Comparison of ENCODE assay signal across 10 cellular contexts in the genomic region with DNA sequence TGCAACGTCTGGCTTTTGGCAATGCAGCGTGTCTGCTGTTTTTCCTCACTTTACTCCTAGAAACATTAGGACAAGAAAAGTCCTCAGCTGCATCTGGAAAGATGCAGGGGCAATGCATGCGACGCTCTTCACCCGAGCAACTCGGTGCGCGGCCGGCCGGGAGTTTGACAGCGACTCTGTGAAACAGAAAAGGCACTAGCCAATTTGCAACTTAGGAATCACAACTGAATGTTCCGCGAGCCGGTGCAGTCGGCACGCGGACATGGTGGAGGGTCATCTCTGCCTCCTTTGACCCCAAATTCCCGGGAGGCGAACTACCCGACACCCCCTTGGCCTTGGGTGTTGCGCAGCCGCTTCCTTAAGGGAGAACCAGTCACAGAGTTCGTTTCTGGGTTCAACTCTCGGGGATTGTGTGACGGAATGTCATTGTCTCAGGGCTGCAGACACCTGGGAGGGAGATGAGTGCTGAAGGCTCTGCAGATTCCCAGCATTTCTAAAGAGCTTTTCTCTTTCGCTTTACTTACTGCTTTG. TPM values are rescaled to one million over a fixed set of nuclear protein-coding genes. Genes with fewer than 3 reads are reported as not detected.
DNase-seq lines count a peak whose midpoint lies in the region; ATAC-seq, FAIRE-seq and TF ChIP-seq lines count a peak whose summit lies in the region.
"Had no signal": no experiment of that assay in that cellular context is flagged by ENCODE, and none has a peak within 500 bp of the region (broad histone marks: within the 10 kb centered on the region; RNA-seq: fewer than 3 reads in every experiment).

No MANE protein-coding gene starts in this region.

- peak overlapping the region; percentile 85 for H3K4me3 Mint-ChIP-seq in natural killer cell treated with Interleukin-12 subunit alpha and Interleukin-12 subunit beta and Interleukin-15 and Interleukin-18, amount 100 ng/mL, for 72 hours

- H3K36me3 Mint-ChIP-seq in natural killer cell treated with Interleukin-12 subunit alpha and Interleukin-12 subunit beta and Interleukin-15 and Interleukin-18, amount 100 ng/mL, for 72 hours: peaks cover 18% of the 10 kb centered on the region

- no peaks in the 10 kb centered on the region for H3K9me3 ChIP-seq in HEK293 (ENCODE audit: control insufficient read depth, insufficient read depth, low read depth, low read length)
- H3K9me3 ChIP-seq in ascending aorta: no peaks in the 10 kb centered on the region
- no peaks in the 10 kb centered on the region for H3K9me3 ChIP-seq in pancreas
- H3K9me3 ChIP-seq: testis had no signal

- POLR2A ChIA-PET in HEK293 (lab: Yijun Ruan, JAX): no interaction called here

- peaks cover 26 to 29% of the 10 kb centered on the region in 2 donors for H3K4me1 Mint-ChIP-seq in natural killer cell treated with Interleukin-12 subunit alpha and Interleukin-12 subunit beta and Interleukin-15 and Interleukin-18, amount 100 ng/mL, for 72 hours (ENCODE audit: low read depth in 2 of 2)

- 49 to 52% methylated on average over 26 of the region's 26 CpGs for WGBS in pancreas, 2 donors

- H3K36me3 ChIP-seq in HEK293 (ENCODE audit: control insufficient read depth in 2 of 2, insufficient read depth in 1 of 2, low read length in 2 of 2) (peaks cover 4 to 10% of the 10 kb centered on the region in 2 experiments; a peak in 2 of 3 replicates), ascending aorta (peaks cover 0 to 5% of the 10 kb centered on the region in 2 donors), pancreas (peaks cover 0 to 15% (median 6%) of the 10 kb centered on the region in 3 donors)

- no peaks in the 10 kb centered on the region for H3K4me1 ChIP-seq in HEK293 (ENCODE audit: control insufficient read depth, insufficient read depth, low read length)
- peaks cover 3% of the 10 kb centered on the region in 2 donors for H3K4me1 ChIP-seq in ascending aorta
- peaks cover 0 to 8% (median 0%) of the 10 kb centered on the region in 3 donors for H3K4me1 ChIP-seq in pancreas

- no peak overlapping the region for H3K27ac Mint-ChIP-seq in natural killer cell treated with Interleukin-12 subunit alpha and Interleukin-12 subunit beta and Interleukin-15 and Interleukin-18, amount 100 ng/mL, for 72 hours

- H3K9me3 Mint-ChIP-seq in natural killer cell treated with Interleukin-12 subunit alpha and Interleukin-12 subunit beta and Interleukin-15 and Interleukin-18, amount 100 ng/mL, for 72 hours: no peaks in the 10 kb centered on the region

- H3K27ac ChIP-seq in HEK293 (ENCODE audit: extremely low read depth, low read depth, low read length) (no peak overlapping the region), ascending aorta (no peak overlapping the region), pancreas (no peak overlapping the region)
- H3K27ac ChIP-seq: SK-N-MC, testis had no signal

- peaks cover 52 to 65% of the 10 kb centered on the region in 2 donors for H3K27me3 Mint-ChIP-seq in natural killer cell treated with Interleukin-12 subunit alpha and Interleukin-12 subunit beta and Interleukin-15 and Interleukin-18, amount 100 ng/mL, for 72 hours

- CTCF ChIA-PET in HEK293 (lab: Yijun Ruan, JAX): interaction anchor here (0.6 kb wide), 1 partner anchor 210 kb away, joined by 5 read pairs; no protein-coding TSS in a partner anchor

- ATAC-seq in natural killer cell treated with Interleukin-12 subunit alpha and Interleukin-12 subunit beta and Interleukin-15 and Interleukin-18, amount 100 ng/mL, for 72 hours: no peak
- ATAC-seq in GM21526 (IDR thresholded peaks at IDR 0.05; ENCODE audit: low FRiP score, unreplicated experiment): no peak
- no peak for ATAC-seq in HG02973 (IDR thresholded peaks at IDR 0.05; ENCODE audit: unreplicated experiment)
- ATAC-seq in pancreas: no peak

- H3K27me3 ChIP-seq in ascending aorta (no peaks in the 10 kb centered on the region), pancreas (no peaks in the 10 kb centered on the region)
- H3K27me3 ChIP-seq: testis had no signal

- FAIRE-seq in pancreas (lab: Jason Lieb, UNC): no peak

- H3K4me3 ChIP-seq in HEK293 (ENCODE audit: low read depth, low read length) (no peak overlapping the region), ascending aorta (peak overlapping the region; percentile 50 to 64), pancreas (no peak overlapping the region)
- H3K4me3 ChIP-seq: SK-N-MC, testis had no signal

- DNase-seq in GM13977 (ENCODE audit: low spot score): peak; percentile 24
- no peak for DNase-seq in ascending aorta (ENCODE audit: low spot score in 2 of 2)
- DNase-seq in natural killer cell treated with Interleukin-12 subunit alpha and Interleukin-12 subunit beta and Interleukin-15 and Interleukin-18, amount 100 ng/mL, for 72 hours (ENCODE audit: low spot score): no peak
- DNase-seq in medulla oblongata (ENCODE audit: extremely low spot score): no peak
- DNase-seq in pancreas: no peak
- DNase-seq: testis had no signal

- TF ChIP-seq CTCF in GM13977 (IDR thresholded peaks at IDR 0.05; ENCODE audit: extremely low read depth, insufficient read depth, missing control alignments): no peak
- TF ChIP-seq CTCF in HEK293 (tag by site-specific recombination; IDR thresholded peaks at IDR 0.05): no peak
- no peak for TF ChIP-seq CTCF in ascending aorta (IDR thresholded peaks at IDR 0.05)
- no peak for TF ChIP-seq CTCF in pancreas (IDR thresholded peaks at IDR 0.05)

- intact Hi-C loops in ascending aorta (cut with DNase I): no loop called here
- intact Hi-C loops in pancreas (cut with DNase I): loop anchor here in 1 of 3 donors (10.0 kb wide), 1 partner anchor 272 kb away; no protein-coding TSS in a partner anchor

- in situ Hi-C loops in GM13977 (cut with MboI; ENCODE audit: low pct_unique_long_range_greater_than_20kb, low sequenced_read_pairs, unreplicated experiment): no loop called here

TF ChIP-seq in HEK293, 187 proteins besides CTCF, POLR2A, EP300 and RAD21:
- TF ChIP-seq ZNF514 (tag by site-specific recombination; IDR thresholded peaks at IDR 0.05) (no peak), ZFP37 (tag by site-specific recombination; IDR thresholded peaks at IDR 0.05) (peak; percentile 63; the same call in 1 of the 2 replicates)

RNA-seq across cellular contexts. Expression of a gene that starts 9.8 kb away (rescaled TPM):
- total RNA-seq in ascending aorta (8.7 TPM), pancreas (10 to 100 TPM in 1 of 6 donors, 1 to 10 TPM in 5; 1.3 to 18.0 (median 3.2) TPM)
- 1 to 10 TPM; 2.7 to 4.2 TPM for total RNA-seq in natural killer cell treated with Interleukin-12 subunit alpha and Interleukin-12 subunit beta and Interleukin-15 and Interleukin-18, amount 100 ng/mL, for 72 hours
- polyA plus RNA-seq in pancreas: 1 to 10 TPM; 4.1 to 4.8 TPM

Comparison
In these comparisons a context has a peak if more than half of its experiments do, and no peak if none do; other contexts are left out.
1. H3K4me3 ChIP-seq: peak in ascending aorta (2 of 2); none in HEK293 (single experiment) and pancreas (0 of 4).